In the genomic region with DNA sequence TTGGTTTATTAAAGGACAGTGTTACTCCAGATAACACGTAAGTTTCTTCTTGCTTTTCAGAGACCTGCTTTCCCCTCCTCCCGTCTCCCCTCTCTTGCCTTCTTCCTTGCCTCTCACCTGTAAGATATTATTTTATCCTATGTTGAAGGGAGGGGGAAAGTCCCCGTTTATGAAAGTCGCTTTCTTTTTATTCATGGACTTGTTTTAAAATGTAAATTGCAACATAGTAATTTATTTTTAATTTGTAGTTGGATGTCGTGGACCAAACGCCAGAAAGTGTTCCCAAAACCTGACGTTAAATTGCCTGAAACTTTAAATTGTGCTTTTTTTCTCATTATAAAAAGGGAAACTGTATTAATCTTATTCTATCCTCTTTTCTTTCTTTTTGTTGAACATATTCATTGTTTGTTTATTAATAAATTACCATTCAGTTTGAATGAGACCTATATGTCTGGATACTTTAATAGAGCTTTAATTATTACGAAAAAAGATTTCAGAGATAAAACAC, we compare ENCODE assay signal across 1 cellular context.
TF ChIP-seq lines count a peak whose summit lies in the region.

No MANE protein-coding gene starts in this region.

TF ChIP-seq in GM12878, 131 proteins besides CTCF, POLR2A, EP300 and RAD21:
- TF ChIP-seq, protein P1, sequence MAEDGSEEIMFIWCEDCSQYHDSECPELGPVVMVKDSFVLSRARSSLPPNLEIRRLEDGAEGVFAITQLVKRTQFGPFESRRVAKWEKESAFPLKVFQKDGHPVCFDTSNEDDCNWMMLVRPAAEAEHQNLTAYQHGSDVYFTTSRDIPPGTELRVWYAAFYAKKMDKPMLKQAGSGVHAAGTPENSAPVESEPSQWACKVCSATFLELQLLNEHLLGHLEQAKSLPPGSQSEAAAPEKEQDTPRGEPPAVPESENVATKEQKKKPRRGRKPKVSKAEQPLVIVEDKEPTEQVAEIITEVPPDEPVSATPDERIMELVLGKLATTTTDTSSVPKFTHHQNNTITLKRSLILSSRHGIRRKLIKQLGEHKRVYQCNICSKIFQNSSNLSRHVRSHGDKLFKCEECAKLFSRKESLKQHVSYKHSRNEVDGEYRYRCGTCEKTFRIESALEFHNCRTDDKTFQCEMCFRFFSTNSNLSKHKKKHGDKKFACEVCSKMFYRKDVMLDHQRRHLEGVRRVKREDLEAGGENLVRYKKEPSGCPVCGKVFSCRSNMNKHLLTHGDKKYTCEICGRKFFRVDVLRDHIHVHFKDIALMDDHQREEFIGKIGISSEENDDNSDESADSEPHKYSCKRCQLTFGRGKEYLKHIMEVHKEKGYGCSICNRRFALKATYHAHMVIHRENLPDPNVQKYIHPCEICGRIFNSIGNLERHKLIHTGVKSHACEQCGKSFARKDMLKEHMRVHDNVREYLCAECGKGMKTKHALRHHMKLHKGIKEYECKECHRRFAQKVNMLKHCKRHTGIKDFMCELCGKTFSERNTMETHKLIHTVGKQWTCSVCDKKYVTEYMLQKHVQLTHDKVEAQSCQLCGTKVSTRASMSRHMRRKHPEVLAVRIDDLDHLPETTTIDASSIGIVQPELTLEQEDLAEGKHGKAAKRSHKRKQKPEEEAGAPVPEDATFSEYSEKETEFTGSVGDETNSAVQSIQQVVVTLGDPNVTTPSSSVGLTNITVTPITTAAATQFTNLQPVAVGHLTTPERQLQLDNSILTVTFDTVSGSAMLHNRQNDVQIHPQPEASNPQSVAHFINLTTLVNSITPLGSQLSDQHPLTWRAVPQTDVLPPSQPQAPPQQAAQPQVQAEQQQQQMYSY (CRISPR knock-in tag; IDR thresholded peaks at IDR 0.05), result no peak
- TF ChIP-seq CBX3 (IDR thresholded peaks at IDR 0.05; ENCODE audit: borderline replicate concordance, low read depth) (no peak), RUNX3 (IDR thresholded peaks at IDR 0.05; ENCODE audit: low read length) (no peak), CREB1 (IDR thresholded peaks at IDR 0.05; ENCODE audit: low read depth) (no peak), DPF2 (IDR thresholded peaks at IDR 0.05) (no peak), PAX8 (IDR thresholded peaks at IDR 0.05) (no peak), NRF1 (conservative IDR thresholded peaks at IDR 0.05; ENCODE audit: low read depth, low read length) (no peak), ZNF24 (IDR thresholded peaks at IDR 0.05) (no peak), ZNF622 (IDR thresholded peaks at IDR 0.05) (no peak), ZZZ3 (IDR thresholded peaks at IDR 0.05; ENCODE audit: control insufficient read depth, insufficient read length, low read depth) (no peak)
- TF ChIP-seq, protein P2, sequence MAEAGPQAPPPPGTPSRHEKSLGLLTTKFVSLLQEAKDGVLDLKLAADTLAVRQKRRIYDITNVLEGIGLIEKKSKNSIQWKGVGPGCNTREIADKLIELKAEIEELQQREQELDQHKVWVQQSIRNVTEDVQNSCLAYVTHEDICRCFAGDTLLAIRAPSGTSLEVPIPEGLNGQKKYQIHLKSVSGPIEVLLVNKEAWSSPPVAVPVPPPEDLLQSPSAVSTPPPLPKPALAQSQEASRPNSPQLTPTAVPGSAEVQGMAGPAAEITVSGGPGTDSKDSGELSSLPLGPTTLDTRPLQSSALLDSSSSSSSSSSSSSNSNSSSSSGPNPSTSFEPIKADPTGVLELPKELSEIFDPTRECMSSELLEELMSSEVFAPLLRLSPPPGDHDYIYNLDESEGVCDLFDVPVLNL (IDR thresholded peaks at IDR 0.05; ENCODE audit: low read depth, low read length), result no peak
